Comparison of ENCODE assay signal across 1 cellular context in genomic region chr7:84372155-84372621, GRCh38.
TF ChIP-seq lines count a peak whose summit lies in the region.

No MANE protein-coding gene starts in this region.

TF ChIP-seq in HepG2, 621 proteins besides CTCF, POLR2A, EP300 and RAD21 (continued from another document):
- no peak for TF ChIP-seq ETS1 (CRISPR knock-in tag; IDR thresholded peaks at IDR 0.05)
- no peak for TF ChIP-seq RXRA (CRISPR knock-in tag; IDR thresholded peaks at IDR 0.05)
- TF ChIP-seq NFATC3 (CRISPR knock-in tag; IDR thresholded peaks at IDR 0.05), result no peak
- TF ChIP-seq ZBTB7A (CRISPR knock-in tag; IDR thresholded peaks at IDR 0.05), result no peak
- no peak for TF ChIP-seq CBFB (CRISPR knock-in tag; IDR thresholded peaks at IDR 0.05)
